In the genomic region with DNA sequence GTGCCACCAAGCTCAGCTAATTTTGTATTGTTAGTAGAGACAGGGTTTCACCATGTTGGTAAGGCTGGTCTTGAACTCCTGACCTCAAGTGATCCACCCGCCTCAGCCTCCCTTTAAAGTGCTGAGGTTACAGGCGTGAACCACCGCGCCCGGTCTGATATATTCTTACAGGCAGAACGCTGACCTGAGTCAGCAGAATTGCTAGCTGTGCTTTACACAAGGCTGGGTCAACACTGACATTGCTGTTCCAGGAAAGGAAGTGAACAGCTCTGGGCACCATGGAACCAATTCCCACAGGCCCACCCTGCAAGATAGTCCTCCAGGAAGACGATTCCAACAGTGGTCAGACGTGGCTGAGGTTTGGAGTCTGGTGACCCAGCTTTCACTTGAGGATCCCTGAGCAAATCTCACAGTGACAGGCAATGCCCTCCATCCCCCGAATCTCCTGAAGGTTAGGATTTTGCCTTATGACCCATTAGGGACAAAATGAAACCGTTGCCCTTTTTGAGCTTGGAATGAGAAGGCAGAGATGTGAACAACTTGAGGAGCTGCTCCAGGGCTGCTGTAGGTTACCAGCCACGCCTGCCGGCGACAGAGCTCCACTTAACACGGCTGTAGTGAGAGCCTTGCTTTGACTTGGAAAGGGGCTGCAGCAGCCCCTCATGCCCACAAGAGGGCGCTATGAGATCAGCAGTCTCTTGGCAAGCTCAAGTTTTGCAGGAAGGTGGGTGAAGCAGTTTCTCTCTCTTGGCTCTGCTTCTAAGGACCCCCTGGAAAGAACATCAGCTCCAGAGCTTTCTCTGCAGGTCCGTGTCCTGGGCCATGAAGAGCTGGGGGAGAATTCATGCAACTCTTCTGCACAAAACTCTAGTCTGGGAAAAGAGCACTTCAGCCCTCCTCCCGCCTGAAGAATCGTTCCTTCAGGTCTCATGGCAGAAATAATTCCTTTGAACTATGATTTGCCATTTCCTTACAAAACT, we compare ENCODE assay signal across 8 cellular contexts.
DNase-seq lines count a peak whose midpoint lies in the region; ATAC-seq, FAIRE-seq and TF ChIP-seq lines count a peak whose summit lies in the region.

No MANE protein-coding gene starts in this region.

- POLR2A ChIA-PET in GM12878 (lab: Charles Lee) = interaction anchor here (0.7 kb wide), 2 partner anchors 11 to 13 kb away, joined by 3 read pairs; no protein-coding TSS in a partner anchor

- BruUV-seq in GM12878 (replicated peaks; lab: Mats Ljungman, UMichigan) = no TSS peak

- H4K20me1 ChIP-seq in GM12878 (ENCODE audit: control insufficient read depth, insufficient read depth) = no peaks in the 10 kb centered on the region

- DNase-seq in DMS 273 (lab: John Stamatoyannopoulos, UW; ENCODE audit: unreplicated experiment) (peak; percentile 93), HFF-Myc (ENCODE audit: extremely low read depth, low read depth) (peak; percentile 50), NCI-H2029 (lab: John Stamatoyannopoulos, UW) (peak; percentile 64), T1000 (lab: John Stamatoyannopoulos, UW) (peak; percentile 55), GM12878 (ENCODE audit: low read depth, low spot score) (peak; percentile 8), hippocampal formation (lab: John Stamatoyannopoulos, UW) (peak; percentile 61 to 71), gastrocnemius medialis (peak in 1 of 2 donors; percentile 61)

- H3K4me1 ChIP-seq in GM12878 (ENCODE audit: control insufficient read depth, insufficient read depth, low read length) = no peaks in the 10 kb centered on the region
- H3K4me1 ChIP-seq in gastrocnemius medialis = no peaks in the 10 kb centered on the region

- peak; percentile 99 for TF ChIP-seq CTCF in HFF-Myc (IDR thresholded peaks at IDR 0.05; ENCODE audit: low read depth, low read length, missing control alignments)
- peak; percentile 97 to 99 (median 98); a peak in 5 of 6 replicates for TF ChIP-seq CTCF in GM12878 (IDR thresholded peaks at IDR 0.05 in 2 of 3, conservative IDR thresholded peaks at IDR 0.05 in 1 of 3; ENCODE audit: control insufficient read depth in 2 of 3, extremely low read depth in 1 of 3, insufficient read depth in 1 of 3, low read depth in 3 of 3, low read length in 3 of 3)
- peak; percentile 56 to 85 (median 79) for TF ChIP-seq CTCF in gastrocnemius medialis (IDR thresholded peaks at IDR 0.05 in 4 of 5, conservative IDR thresholded peaks at IDR 0.05 in 1 of 5)

- FAIRE-seq in GM12878 (lab: Jason Lieb, UNC) = peak; percentile 92

- ATAC-seq in GM12878 (peak; percentile 97), gastrocnemius medialis (peak; percentile 25 to 43), HG03457 (IDR thresholded peaks at IDR 0.05; ENCODE audit: unreplicated experiment) (no peak)

- H3K79me2 ChIP-seq in GM12878 (ENCODE audit: control insufficient read depth, insufficient read depth, low read length) = no peaks in the 10 kb centered on the region

- H3K27ac ChIP-seq in GM12878 (ENCODE audit: control insufficient read depth, insufficient read depth) (no peak overlapping the region), gastrocnemius medialis (peak overlapping the region in 1 of 4 donors; percentile 17)

- H3K36me3 ChIP-seq in GM12878 (ENCODE audit: control insufficient read depth in 2 of 2, insufficient read depth in 2 of 2, low read length in 1 of 2) (no peaks in the 10 kb centered on the region), gastrocnemius medialis (no peaks in the 10 kb centered on the region)

- peak; percentile 94 for TF ChIP-seq RAD21 in GM12878 (IDR thresholded peaks at IDR 0.05; ENCODE audit: insufficient read depth, low read depth, low read length)

- RAD21 ChIA-PET in GM12878 (lab: Charles Lee; ENCODE audit: unreplicated experiment) = interaction anchor here (0.6 to 3.4 kb wide), 16 partner anchors 14 to 957 kb away, joined by 3 to 34 read pairs (median 5); no protein-coding TSS in a partner anchor

- H3K4me3 ChIP-seq in HFF-Myc (replicated peaks; ENCODE audit: low read depth, low read length) = no peak overlapping the region
- no peak overlapping the region for H3K4me3 ChIP-seq in GM12878
- no peak overlapping the region for H3K4me3 ChIP-seq in gastrocnemius medialis

- H3K4me2 ChIP-seq in GM12878 (ENCODE audit: control insufficient read depth, insufficient read depth) = no peak overlapping the region

- TF ChIP-seq POLR2A in GM12878 (IDR thresholded peaks at IDR 0.05; ENCODE audit: low read depth, low read length) = no peak
- no peak for TF ChIP-seq POLR2A in gastrocnemius medialis (IDR thresholded peaks at IDR 0.05)

- CTCF ChIA-PET in GM12878 (lab: Yijun Ruan, JAX) = interaction anchor here (0.6 to 7.1 kb wide), 52 partner anchors 8 to 1162 kb away, joined by 3 to 198 read pairs (median 4); no protein-coding TSS in a partner anchor

- TF ChIP-seq EP300 in GM12878 (IDR thresholded peaks at IDR 0.05; ENCODE audit: borderline replicate concordance in 1 of 2, control insufficient read depth in 1 of 2, low read depth in 2 of 2, low read length in 2 of 2) = no peak

- intact Hi-C loops in GM12878 (cut with micrococcal nuclease; ENCODE audit: unreplicated experiment) = loop anchor here (1.0 kb wide), 1 partner anchor 108 kb away; no protein-coding TSS in a partner anchor
- intact Hi-C loops in gastrocnemius medialis (cut with DNase I; ENCODE audit: low total_unique reads) = loop anchor here (2.0 kb wide), 1 partner anchor 109 kb away; no protein-coding TSS in a partner anchor

- in situ Hi-C loops in GM12878 (cut with MboI) = no loop called here
- in situ Hi-C loops in gastrocnemius medialis (cut with MboI; ENCODE audit: low sequenced_read_pairs in 4 of 4) = loop anchor here in 1 of 4 donors (10.0 kb wide), 1 partner anchor 105 kb away; no protein-coding TSS in a partner anchor

- SMC1A ChIA-PET in GM12878 (lab: Charles Lee; ENCODE audit: uncharacterized antibody, unreplicated experiment) = interaction anchor here (0.8 to 3.2 kb wide), 14 partner anchors 8 to 267 kb away, joined by 3 to 37 read pairs (median 4); no protein-coding TSS in a partner anchor

- peaks cover 2 to 6% of the 10 kb centered on the region in 2 experiments; a peak in 3 of 4 replicates for H3K27me3 ChIP-seq in GM12878 (replicated peaks in 1 of 2; ENCODE audit: control insufficient read depth in 2 of 2, insufficient read depth in 2 of 2, low read length in 1 of 2)
- H3K27me3 ChIP-seq in gastrocnemius medialis = no peaks in the 10 kb centered on the region

- H3K9me3 ChIP-seq in GM12878 (replicated peaks; ENCODE audit: control insufficient read depth, insufficient read depth, low read length) (no peaks in the 10 kb centered on the region), gastrocnemius medialis (no peaks in the 10 kb centered on the region)

- no peak overlapping the region for H2AFZ ChIP-seq in GM12878 (ENCODE audit: control insufficient read depth, low read depth, low read length)

- 27% methylated on average over 18 of the region's 18 CpGs for WGBS in GM12878 (ENCODE audit: insufficient coverage, insufficient replicate concordance, low lambda C conversion rate, missing lambda C conversion rate)

- H3K9ac ChIP-seq in GM12878 (ENCODE audit: control insufficient read depth, insufficient read depth, low read length) = no peak overlapping the region

TF ChIP-seq in GM12878, 131 proteins besides CTCF, POLR2A, EP300 and RAD21:
- peak; percentile 53; the same call in 1 of the 2 replicates for TF ChIP-seq YY1 (IDR thresholded peaks at IDR 0.05; ENCODE audit: low read depth, low read length)
- 0 out of 2 replicates have a peak, but pooled peaks have one; percentile 15 for TF ChIP-seq IRF4 (IDR thresholded peaks at IDR 0.05; ENCODE audit: low read depth, low read length)
- TF ChIP-seq SMC3 (IDR thresholded peaks at IDR 0.05; ENCODE audit: borderline replicate concordance, low read length) = peak; percentile 71
- peak in 1 of 2 experiments; percentile 28; a peak in 1 of 4 replicates for TF ChIP-seq BHLHE40 (IDR thresholded peaks at IDR 0.05; ENCODE audit: borderline replicate concordance in 1 of 2, low read depth in 2 of 2, low read length in 1 of 2)
- TF ChIP-seq WRNIP1 (IDR thresholded peaks at IDR 0.05; ENCODE audit: borderline replicate concordance, low read depth, low read length) = 0 out of 2 replicates have a peak, but pooled peaks have one; percentile 28
- TF ChIP-seq, protein P1, sequence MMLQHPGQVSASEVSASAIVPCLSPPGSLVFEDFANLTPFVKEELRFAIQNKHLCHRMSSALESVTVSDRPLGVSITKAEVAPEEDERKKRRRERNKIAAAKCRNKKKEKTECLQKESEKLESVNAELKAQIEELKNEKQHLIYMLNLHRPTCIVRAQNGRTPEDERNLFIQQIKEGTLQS (IDR thresholded peaks at IDR 0.05; ENCODE audit: borderline replicate concordance, extremely low read depth, low read depth, low read length) = no peak
- no peak for TF ChIP-seq PAX8 (IDR thresholded peaks at IDR 0.05)
- TF ChIP-seq LARP7 (IDR thresholded peaks at IDR 0.05) = 0 out of 2 replicates have a peak, but pooled peaks have one; percentile 21
- TF ChIP-seq NR2C1 (IDR thresholded peaks at IDR 0.05) = no peak
- TF ChIP-seq SMARCA5 (IDR thresholded peaks at IDR 0.05) = peak; percentile 48; the same call in 1 of the 2 replicates
